20 cellular contexts compared by ENCODE assay signal in genomic region chr16:83615981-83616380, GRCh38.
A peak's percentile ranks its signal among the peaks of the same experiment; 100 is the strongest.
DNase-seq lines count a peak whose midpoint lies in the region; ATAC-seq and TF ChIP-seq lines count a peak whose summit lies in the region.
"Had no signal": no experiment of that assay in that cellular context is flagged by ENCODE, and none has a peak within 500 bp of the region (broad histone marks: within the 10 kb centered on the region; RNA-seq: fewer than 3 reads in every experiment).

No MANE protein-coding gene starts in this region.

- H2AFZ ChIP-seq in SK-N-SH (ENCODE audit: low read depth) = no peak overlapping the region

- no peaks in the 10 kb centered on the region for H3F3A ChIP-seq in SK-N-SH (replicated peaks; ENCODE audit: insufficient read depth)

- H3K9ac ChIP-seq in SK-N-SH = no peak overlapping the region
- H3K9ac ChIP-seq: BLaER1 treated with 17β-estradiol and CSF1 and Interleukin-3, amounts not matched to agents 10 nM and 100 nM had no signal

- intact Hi-C loops in transverse colon (cut with DNase I; ENCODE audit: low total_unique reads) = no loop called here
- intact Hi-C loops in posterior vena cava (cut with DNase I) = no loop called here
- intact Hi-C loops in left colon (cut with DNase I, micrococcal nuclease) = no loop called here

- no peak for TF ChIP-seq RAD21 in SK-N-SH (IDR thresholded peaks at IDR 0.05; ENCODE audit: low read length)

- H3K9me2 ChIP-seq in SK-N-SH = no peaks in the 10 kb centered on the region

- H3K9me3 Mint-ChIP-seq in WTC11 = peaks cover 16% of the 10 kb centered on the region
- H3K9me3 Mint-ChIP-seq: CD4-positive, alpha-beta T cell had no signal

- DNase-seq in SK-N-SH (no peak), WTC11 (ENCODE audit: low spot score) (no peak), fibroblast of peridontal ligament (ENCODE audit: extremely low read depth) (peak; percentile 18), transverse colon (no peak), posterior vena cava (ENCODE audit: low spot score) (no peak), left colon (no peak)
- DNase-seq: AML-193; CD4-positive, alpha-beta T cell; NCI-H1048; NCI-H1417; NCI-H1694; NCI-H446 treated with DMSO at 0.1 percent for 48 hours; NCI-H69; Peyer's patch; SIG-M5 had no signal

- H3K9me3 ChIP-seq in SK-N-SH (peaks cover 8% of the 10 kb centered on the region), transverse colon (no peaks in the 10 kb centered on the region)
- H3K9me3 ChIP-seq: Peyer's patch had no signal

- H3K4me1 ChIP-seq in SK-N-SH (ENCODE audit: control insufficient read depth in 1 of 2, insufficient read depth in 2 of 2, low read depth in 1 of 2, low read length in 1 of 2) = no peaks in the 10 kb centered on the region
- no peaks in the 10 kb centered on the region for H3K4me1 ChIP-seq in transverse colon
- H3K4me1 ChIP-seq: BLaER1 treated with 17β-estradiol and CSF1 and Interleukin-3, amounts not matched to agents 10 nM and 100 nM; Peyer's patch had no signal

- H3K4me1 Mint-ChIP-seq in WTC11 = peaks cover 18% of the 10 kb centered on the region

- no peak for ATAC-seq in SK-N-SH treated with all-trans-retinoic acid at 6 μM for 48 hours
- no peak for ATAC-seq in WTC11
- no peak for ATAC-seq in left colon
- ATAC-seq: GM12878 had no signal

- POLR2A ChIA-PET in SK-N-SH (lab: Yijun Ruan, JAX) = no interaction called here
- POLR2A ChIA-PET in WTC11 (lab: Charles Lee) = no interaction called here

- 0 out of 2 replicates have a peak overlapping the region, but pooled peaks have one; percentile 1 for H3K27ac Mint-ChIP-seq in WTC11
- H3K27ac Mint-ChIP-seq: CD4-positive, alpha-beta T cell had no signal

- H3K36me3 ChIP-seq in SK-N-SH (replicated peaks in 1 of 2; ENCODE audit: control insufficient read depth in 1 of 2, insufficient read depth in 2 of 2, low read length in 1 of 2) = no peaks in the 10 kb centered on the region
- no peaks in the 10 kb centered on the region for H3K36me3 ChIP-seq in transverse colon
- H3K36me3 ChIP-seq: BLaER1 treated with 17β-estradiol and CSF1 and Interleukin-3, amounts not matched to agents 10 nM and 100 nM; Peyer's patch had no signal

- no peaks in the 10 kb centered on the region for H4K20me1 ChIP-seq in SK-N-SH (ENCODE audit: insufficient read depth)
- H4K20me1 ChIP-seq: BLaER1 treated with 17β-estradiol and CSF1 and Interleukin-3, amounts not matched to agents 10 nM and 100 nM had no signal

- H3K27ac ChIP-seq in SK-N-SH (ENCODE audit: low read depth in 2 of 2, low read length in 1 of 2) (no peak overlapping the region), transverse colon (no peak overlapping the region)
- H3K27ac ChIP-seq: BLaER1 treated with 17β-estradiol and CSF1 and Interleukin-3, amounts not matched to agents 10 nM and 100 nM; HL-60; Peyer's patch; SK-N-MC had no signal

- H3K27me3 Mint-ChIP-seq in WTC11 (ENCODE audit: low read depth) = no peaks in the 10 kb centered on the region

- CTCF ChIA-PET in SK-N-SH (lab: Yijun Ruan, JAX) (no interaction called here), WTC11 (lab: Charles Lee) (no interaction called here)

- TF ChIP-seq EP300 in SK-N-SH (IDR thresholded peaks at IDR 0.05; ENCODE audit: borderline replicate concordance in 1 of 2, low read depth in 1 of 2, low read length in 1 of 2) (no peak), transverse colon (IDR thresholded peaks at IDR 0.05; ENCODE audit: low read depth) (no peak)

- in situ Hi-C loops in transverse colon (cut with MboI; ENCODE audit: low pct_ligation_motif_present in 1 of 4, low pct_unique_long_range_greater_than_20kb in 1 of 4, low sequenced_read_pairs in 3 of 4) = no loop called here

- no peak for TF ChIP-seq POLR2A in transverse colon (IDR thresholded peaks at IDR 0.05)

- WGBS in SK-N-SH (ENCODE audit: low lambda C conversion rate) = 31% methylated on average over 7 of the region's 7 CpGs
- WGBS in transverse colon (ENCODE audit: low coverage in 1 of 2), 2 donors = 80 to 83% methylated on average over 1 to 7 of the region's 7 CpGs

- no peaks in the 10 kb centered on the region for H3K79me2 ChIP-seq in SK-N-SH (ENCODE audit: insufficient read depth)

- H3K27me3 ChIP-seq in SK-N-SH (ENCODE audit: insufficient read depth) = no peaks in the 10 kb centered on the region
- H3K27me3 ChIP-seq in transverse colon = no peaks in the 10 kb centered on the region
- H3K27me3 ChIP-seq: BLaER1 treated with 17β-estradiol and CSF1 and Interleukin-3, amounts not matched to agents 10 nM and 100 nM; Peyer's patch had no signal

- H3K4me3 Mint-ChIP-seq in WTC11 = no peak overlapping the region
- H3K4me3 Mint-ChIP-seq: CD4-positive, alpha-beta T cell had no signal

- TF ChIP-seq CTCF in SK-N-SH (IDR thresholded peaks at IDR 0.05) = no peak
- TF ChIP-seq CTCF in WTC11 (IDR thresholded peaks at IDR 0.05) = no peak
- TF ChIP-seq CTCF in transverse colon (IDR thresholded peaks at IDR 0.05) = no peak

- H3K4me3 ChIP-seq in SK-N-SH (ENCODE audit: low read depth in 2 of 2, low read length in 1 of 2) (no peak overlapping the region), transverse colon (no peak overlapping the region)
- H3K4me3 ChIP-seq: BLaER1 treated with 17β-estradiol and CSF1 and Interleukin-3, amounts not matched to agents 10 nM and 100 nM; GM12878; Peyer's patch; SK-N-MC had no signal

- H3K4me2 ChIP-seq in SK-N-SH = 0 out of 2 replicates have a peak overlapping the region, but pooled peaks have one; percentile 2
- H3K4me2 ChIP-seq: BLaER1 treated with 17β-estradiol and CSF1 and Interleukin-3, amounts not matched to agents 10 nM and 100 nM had no signal

- H3K36me3 Mint-ChIP-seq in WTC11 = peaks cover 5% of the 10 kb centered on the region; the same call in 1 of the 2 replicates

TF ChIP-seq in SK-N-SH, 30 proteins besides CTCF, POLR2A, EP300 and RAD21 (continues in another document):
- TF ChIP-seq SMC3 (IDR thresholded peaks at IDR 0.05; ENCODE audit: low read depth, low read length) = no peak
- TF ChIP-seq, protein P1, sequence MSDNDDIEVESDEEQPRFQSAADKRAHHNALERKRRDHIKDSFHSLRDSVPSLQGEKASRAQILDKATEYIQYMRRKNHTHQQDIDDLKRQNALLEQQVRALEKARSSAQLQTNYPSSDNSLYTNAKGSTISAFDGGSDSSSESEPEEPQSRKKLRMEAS (IDR thresholded peaks at IDR 0.05; ENCODE audit: low read depth) = no peak
- TF ChIP-seq, protein P2, sequence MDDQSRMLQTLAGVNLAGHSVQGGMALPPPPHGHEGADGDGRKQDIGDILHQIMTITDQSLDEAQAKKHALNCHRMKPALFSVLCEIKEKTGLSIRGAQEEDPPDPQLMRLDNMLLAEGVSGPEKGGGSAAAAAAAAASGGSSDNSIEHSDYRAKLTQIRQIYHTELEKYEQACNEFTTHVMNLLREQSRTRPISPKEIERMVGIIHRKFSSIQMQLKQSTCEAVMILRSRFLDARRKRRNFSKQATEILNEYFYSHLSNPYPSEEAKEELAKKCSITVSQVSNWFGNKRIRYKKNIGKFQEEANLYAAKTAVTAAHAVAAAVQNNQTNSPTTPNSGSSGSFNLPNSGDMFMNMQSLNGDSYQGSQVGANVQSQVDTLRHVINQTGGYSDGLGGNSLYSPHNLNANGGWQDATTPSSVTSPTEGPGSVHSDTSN (IDR thresholded peaks at IDR 0.05) = no peak
- TF ChIP-seq RFX5 (IDR thresholded peaks at IDR 0.05; ENCODE audit: low read length) = no peak

TF ChIP-seq in SK-N-SH treated with all-trans-retinoic acid at 6 μM for 48 hours, 23 proteins besides CTCF, POLR2A, EP300 and RAD21:
- no peak for TF ChIP-seq ZNF70 (CRISPR knock-in tag; IDR thresholded peaks at IDR 0.05)

TF ChIP-seq in WTC11, 78 proteins besides CTCF, POLR2A, EP300 and RAD21 (continues in another document):
- TF ChIP-seq ESRRA (CRISPR knock-in tag; IDR thresholded peaks at IDR 0.05; ENCODE audit: borderline replicate concordance) (no peak), ZNF423 (CRISPR knock-in tag; IDR thresholded peaks at IDR 0.05) (no peak), SP1 (CRISPR knock-in tag; conservative IDR thresholded peaks at IDR 0.05) (no peak), ZNF532 (CRISPR knock-in tag; IDR thresholded peaks at IDR 0.05; ENCODE audit: borderline replicate concordance) (no peak), NR2C2 (CRISPR knock-in tag; IDR thresholded peaks at IDR 0.05) (no peak), MXD4 (CRISPR knock-in tag; IDR thresholded peaks at IDR 0.05; ENCODE audit: borderline replicate concordance) (no peak), TEAD4 (CRISPR knock-in tag; IDR thresholded peaks at IDR 0.05) (no peak), ZNF263 (CRISPR knock-in tag; IDR thresholded peaks at IDR 0.05; ENCODE audit: low read depth) (no peak), ZNF138 (CRISPR knock-in tag; conservative IDR thresholded peaks at IDR 0.05) (no peak)
- TF ChIP-seq, protein P3, sequence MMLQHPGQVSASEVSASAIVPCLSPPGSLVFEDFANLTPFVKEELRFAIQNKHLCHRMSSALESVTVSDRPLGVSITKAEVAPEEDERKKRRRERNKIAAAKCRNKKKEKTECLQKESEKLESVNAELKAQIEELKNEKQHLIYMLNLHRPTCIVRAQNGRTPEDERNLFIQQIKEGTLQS (CRISPR knock-in tag; conservative IDR thresholded peaks at IDR 0.05) = no peak
